ENCODE assay signal across 1 cellular context in genomic region chr16:85136705-85137322, GRCh38.
TF ChIP-seq lines count a peak whose summit lies in the region.

No MANE protein-coding gene starts in this region.

TF ChIP-seq in HepG2, 621 proteins besides CTCF, POLR2A, EP300 and RAD21 (continued from another document):
- peak; percentile 55; the same call in 1 of the 2 replicates for TF ChIP-seq ZNF44 (CRISPR knock-in tag; IDR thresholded peaks at IDR 0.05)
- no peak for TF ChIP-seq LCORL (IDR thresholded peaks at IDR 0.05)
- TF ChIP-seq LCORL (CRISPR knock-in tag; IDR thresholded peaks at IDR 0.05), result no peak; the same call in 1 of the 2 replicates
- TF ChIP-seq CCDC6 (CRISPR knock-in tag; IDR thresholded peaks at IDR 0.05), result no peak; the same call in 1 of the 2 replicates
- no peak for TF ChIP-seq ZNF576 (CRISPR knock-in tag; IDR thresholded peaks at IDR 0.05)
- 0 out of 2 replicates have a peak, but pooled peaks have one; percentile 10 for TF ChIP-seq ONECUT2 (CRISPR knock-in tag; IDR thresholded peaks at IDR 0.05)
- no peak for TF ChIP-seq MLXIP (CRISPR knock-in tag; IDR thresholded peaks at IDR 0.05; ENCODE audit: borderline replicate concordance)
- TF ChIP-seq MYNN (CRISPR knock-in tag; IDR thresholded peaks at IDR 0.05; ENCODE audit: low read depth), result no peak
- TF ChIP-seq KLF13 (CRISPR knock-in tag; IDR thresholded peaks at IDR 0.05), result peak; percentile 23; the same call in 1 of the 2 replicates
- peak; percentile 84 for TF ChIP-seq ZNF317 (CRISPR knock-in tag; IDR thresholded peaks at IDR 0.05)
- TF ChIP-seq DZIP1 (CRISPR knock-in tag; IDR thresholded peaks at IDR 0.05), result no peak; the same call in 1 of the 2 replicates
- TF ChIP-seq ZNF549 (CRISPR knock-in tag; IDR thresholded peaks at IDR 0.05), result no peak; the same call in 1 of the 2 replicates
- peak; percentile 62 for TF ChIP-seq ZNF274 (CRISPR knock-in tag; IDR thresholded peaks at IDR 0.05)
- TF ChIP-seq JUNB (CRISPR knock-in tag; IDR thresholded peaks at IDR 0.05; ENCODE audit: borderline replicate concordance), result peak; percentile 77; the same call in 1 of the 2 replicates
- TF ChIP-seq EZH2 (conservative IDR thresholded peaks at IDR 0.05; ENCODE audit: low read depth, low read length), result no peak
- no peak for TF ChIP-seq ZNF564 (CRISPR knock-in tag; IDR thresholded peaks at IDR 0.05)
- TF ChIP-seq NAIF1 (CRISPR knock-in tag; IDR thresholded peaks at IDR 0.05; ENCODE audit: borderline replicate concordance), result peak; percentile 90
- no peak for TF ChIP-seq ZNF207 (IDR thresholded peaks at IDR 0.05; ENCODE audit: borderline replicate concordance)
- peak; percentile 76; the same call in 1 of the 2 replicates for TF ChIP-seq ZNF547 (CRISPR knock-in tag; IDR thresholded peaks at IDR 0.05)
- peak; percentile 74 for TF ChIP-seq ZNF567 (CRISPR knock-in tag; IDR thresholded peaks at IDR 0.05; ENCODE audit: borderline replicate concordance)
- peak; percentile 70; the same call in 1 of the 2 replicates for TF ChIP-seq FOXJ3 (CRISPR knock-in tag; IDR thresholded peaks at IDR 0.05; ENCODE audit: borderline replicate concordance)
- no peak for TF ChIP-seq SSRP1 (CRISPR knock-in tag; IDR thresholded peaks at IDR 0.05)
- TF ChIP-seq ZNF512 (CRISPR knock-in tag; IDR thresholded peaks at IDR 0.05), result no peak
- TF ChIP-seq KDM6A (CRISPR knock-in tag; IDR thresholded peaks at IDR 0.05; ENCODE audit: low read depth), result no peak
- TF ChIP-seq IKZF1 (IDR thresholded peaks at IDR 0.05), result no peak
- no peak; the same call in 1 of the 2 replicates for TF ChIP-seq SNAI1 (CRISPR knock-in tag; IDR thresholded peaks at IDR 0.05; ENCODE audit: borderline replicate concordance)
- TF ChIP-seq ZNF264 (CRISPR knock-in tag; IDR thresholded peaks at IDR 0.05), result peak; percentile 94
- no peak for TF ChIP-seq ZNF704 (CRISPR knock-in tag; IDR thresholded peaks at IDR 0.05; ENCODE audit: borderline replicate concordance)
- no peak for TF ChIP-seq ZNF569 (CRISPR knock-in tag; IDR thresholded peaks at IDR 0.05; ENCODE audit: borderline replicate concordance)
- TF ChIP-seq NR2F1 (CRISPR knock-in tag; IDR thresholded peaks at IDR 0.05), result peak in 1 of 2 experiments; percentile 73; a peak in 3 of 4 replicates
- peak; percentile 80 for TF ChIP-seq MED13 (CRISPR knock-in tag; IDR thresholded peaks at IDR 0.05)
- no peak for TF ChIP-seq CEBPB (IDR thresholded peaks at IDR 0.05; ENCODE audit: borderline replicate concordance, low read depth, low read length)
- TF ChIP-seq PPARG (CRISPR knock-in tag; conservative IDR thresholded peaks at IDR 0.05), result peak; percentile 37; the same call in 1 of the 2 replicates
- TF ChIP-seq NFE2 (CRISPR knock-in tag; IDR thresholded peaks at IDR 0.05), result 0 out of 2 replicates have a peak, but pooled peaks have one; percentile 5
- TF ChIP-seq TFAP4 (IDR thresholded peaks at IDR 0.05; ENCODE audit: borderline replicate concordance, low read depth), result no peak
- TF ChIP-seq ZC3H4 (CRISPR knock-in tag; IDR thresholded peaks at IDR 0.05; ENCODE audit: borderline replicate concordance), result peak; percentile 79; the same call in 1 of the 2 replicates
- TF ChIP-seq GPN1 (CRISPR knock-in tag; IDR thresholded peaks at IDR 0.05; ENCODE audit: borderline replicate concordance), result peak; percentile 67; the same call in 1 of the 2 replicates
- peak; percentile 85 for TF ChIP-seq ZNF160 (CRISPR knock-in tag; IDR thresholded peaks at IDR 0.05)
- no peak; the same call in 1 of the 2 replicates for TF ChIP-seq BRD4 (CRISPR knock-in tag; IDR thresholded peaks at IDR 0.05)
- no peak for TF ChIP-seq SOX6 (IDR thresholded peaks at IDR 0.05)
- TF ChIP-seq SOX6 (CRISPR knock-in tag; IDR thresholded peaks at IDR 0.05), result peak; percentile 51
- TF ChIP-seq PAXIP1 (CRISPR knock-in tag; conservative IDR thresholded peaks at IDR 0.05), result peak; percentile 66
- TF ChIP-seq HOXA9 (CRISPR knock-in tag; IDR thresholded peaks at IDR 0.05; ENCODE audit: borderline replicate concordance), result peak; percentile 66
- TF ChIP-seq GATA4 (IDR thresholded peaks at IDR 0.05; ENCODE audit: borderline replicate concordance, low read depth), result 0 out of 2 replicates have a peak, but pooled peaks have one; percentile 49
- TF ChIP-seq SMC3 (IDR thresholded peaks at IDR 0.05; ENCODE audit: low read length), result 0 out of 2 replicates have a peak, but pooled peaks have one; percentile 3
- peak; percentile 94 for TF ChIP-seq SALL1 (CRISPR knock-in tag; IDR thresholded peaks at IDR 0.05)
- peak; percentile 63; the same call in 1 of the 2 replicates for TF ChIP-seq ZBTB26 (CRISPR knock-in tag; IDR thresholded peaks at IDR 0.05; ENCODE audit: borderline replicate concordance)
- TF ChIP-seq ZNF672 (CRISPR knock-in tag; IDR thresholded peaks at IDR 0.05), result no peak
- peak; percentile 80 for TF ChIP-seq ZSCAN31 (CRISPR knock-in tag; IDR thresholded peaks at IDR 0.05; ENCODE audit: low read depth)
- no peak; the same call in 2 of the 3 replicates for TF ChIP-seq MXI1 (IDR thresholded peaks at IDR 0.05; ENCODE audit: borderline replicate concordance, low read depth, low read length)
- no peak for TF ChIP-seq SMAD9 (CRISPR knock-in tag; IDR thresholded peaks at IDR 0.05)
- TF ChIP-seq ZBTB7B (CRISPR knock-in tag; IDR thresholded peaks at IDR 0.05), result peak; percentile 41
